Comparison of ENCODE assay signal across 1 cellular context in the genomic region with DNA sequence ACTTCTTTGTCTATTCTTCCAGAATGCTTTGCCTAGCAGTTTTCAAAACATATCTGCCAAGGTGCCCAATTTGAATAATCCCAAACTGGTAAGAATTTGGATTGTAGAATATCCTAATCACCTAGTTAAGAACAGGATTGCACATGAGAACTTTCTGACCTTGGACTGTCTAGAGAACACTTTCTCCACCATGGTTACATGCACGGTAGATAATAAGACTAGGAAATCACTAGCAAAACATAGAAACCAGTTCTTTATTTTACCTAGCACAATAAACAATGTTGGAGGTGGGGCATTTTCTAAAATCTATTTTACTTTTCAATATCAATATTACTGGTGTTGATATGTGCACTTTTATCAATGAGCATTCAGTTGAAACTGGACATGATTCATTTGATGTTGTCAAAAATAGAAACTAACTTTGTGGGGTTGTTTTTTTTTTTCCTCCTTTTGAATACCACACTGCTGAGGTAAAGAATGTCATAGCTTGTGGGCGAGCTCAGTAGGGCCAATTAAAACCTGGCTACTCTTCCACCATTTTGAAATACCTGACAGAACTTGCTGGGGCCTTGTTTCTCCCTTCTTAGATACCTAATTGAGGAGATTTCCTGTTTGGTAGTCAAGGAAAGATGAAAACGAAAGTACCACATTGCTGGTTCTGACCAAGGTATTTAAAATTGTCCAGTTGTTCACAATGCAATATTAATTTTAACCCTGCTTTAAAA.
TF ChIP-seq lines count a peak whose summit lies in the region.

No MANE protein-coding gene starts in this region.

TF ChIP-seq in H1, 55 proteins besides CTCF, POLR2A, EP300 and RAD21:
- TF ChIP-seq, protein P1, sequence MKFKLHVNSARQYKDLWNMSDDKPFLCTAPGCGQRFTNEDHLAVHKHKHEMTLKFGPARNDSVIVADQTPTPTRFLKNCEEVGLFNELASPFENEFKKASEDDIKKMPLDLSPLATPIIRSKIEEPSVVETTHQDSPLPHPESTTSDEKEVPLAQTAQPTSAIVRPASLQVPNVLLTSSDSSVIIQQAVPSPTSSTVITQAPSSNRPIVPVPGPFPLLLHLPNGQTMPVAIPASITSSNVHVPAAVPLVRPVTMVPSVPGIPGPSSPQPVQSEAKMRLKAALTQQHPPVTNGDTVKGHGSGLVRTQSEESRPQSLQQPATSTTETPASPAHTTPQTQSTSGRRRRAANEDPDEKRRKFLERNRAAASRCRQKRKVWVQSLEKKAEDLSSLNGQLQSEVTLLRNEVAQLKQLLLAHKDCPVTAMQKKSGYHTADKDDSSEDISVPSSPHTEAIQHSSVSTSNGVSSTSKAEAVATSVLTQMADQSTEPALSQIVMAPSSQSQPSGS (IDR thresholded peaks at IDR 0.05; ENCODE audit: low read length), result no peak
- TF ChIP-seq CREB1 (IDR thresholded peaks at IDR 0.05) (no peak), SP1 (IDR thresholded peaks at IDR 0.05; ENCODE audit: low read depth, low read length) (no peak), BCL11A (IDR thresholded peaks at IDR 0.05; ENCODE audit: low read depth in 2 of 2, low read length in 2 of 2) (no peak), RBBP5 (IDR thresholded peaks at IDR 0.05; ENCODE audit: borderline replicate concordance, low read depth, low read length) (no peak), TCF12 (IDR thresholded peaks at IDR 0.05; ENCODE audit: low read depth, low read length) (no peak), SUZ12 (IDR thresholded peaks at IDR 0.05; ENCODE audit: low read length) (no peak), JUN (IDR thresholded peaks at IDR 0.05; ENCODE audit: low read depth, low read length) (no peak), CBX8 (IDR thresholded peaks at IDR 0.05; ENCODE audit: borderline replicate concordance, low read depth, low read length) (no peak), GABPA (IDR thresholded peaks at IDR 0.05; ENCODE audit: borderline replicate concordance, insufficient read depth, low read length) (no peak), RNF2 (IDR thresholded peaks at IDR 0.05; ENCODE audit: borderline replicate concordance, low read depth, low read length, missing control alignments, poor library complexity, severe bottlenecking) (no peak), NRF1 (IDR thresholded peaks at IDR 0.05; ENCODE audit: low read depth, low read length) (no peak), EGR1 (IDR thresholded peaks at IDR 0.05; ENCODE audit: borderline replicate concordance, low read depth, low read length) (no peak), TBP (IDR thresholded peaks at IDR 0.05; ENCODE audit: low read depth, low read length) (no peak)
- TF ChIP-seq, protein P2, sequence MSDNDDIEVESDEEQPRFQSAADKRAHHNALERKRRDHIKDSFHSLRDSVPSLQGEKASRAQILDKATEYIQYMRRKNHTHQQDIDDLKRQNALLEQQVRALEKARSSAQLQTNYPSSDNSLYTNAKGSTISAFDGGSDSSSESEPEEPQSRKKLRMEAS (IDR thresholded peaks at IDR 0.05), result no peak
- TF ChIP-seq, protein P3, sequence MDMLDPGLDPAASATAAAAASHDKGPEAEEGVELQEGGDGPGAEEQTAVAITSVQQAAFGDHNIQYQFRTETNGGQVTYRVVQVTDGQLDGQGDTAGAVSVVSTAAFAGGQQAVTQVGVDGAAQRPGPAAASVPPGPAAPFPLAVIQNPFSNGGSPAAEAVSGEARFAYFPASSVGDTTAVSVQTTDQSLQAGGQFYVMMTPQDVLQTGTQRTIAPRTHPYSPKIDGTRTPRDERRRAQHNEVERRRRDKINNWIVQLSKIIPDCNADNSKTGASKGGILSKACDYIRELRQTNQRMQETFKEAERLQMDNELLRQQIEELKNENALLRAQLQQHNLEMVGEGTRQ (IDR thresholded peaks at IDR 0.05; ENCODE audit: low read length), result no peak
- TF ChIP-seq, protein P4, sequence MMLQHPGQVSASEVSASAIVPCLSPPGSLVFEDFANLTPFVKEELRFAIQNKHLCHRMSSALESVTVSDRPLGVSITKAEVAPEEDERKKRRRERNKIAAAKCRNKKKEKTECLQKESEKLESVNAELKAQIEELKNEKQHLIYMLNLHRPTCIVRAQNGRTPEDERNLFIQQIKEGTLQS (IDR thresholded peaks at IDR 0.05; ENCODE audit: insufficient read depth, low read depth, low read length), result no peak
